Comparison of ENCODE assay signal across 8 cellular contexts in the genomic region with DNA sequence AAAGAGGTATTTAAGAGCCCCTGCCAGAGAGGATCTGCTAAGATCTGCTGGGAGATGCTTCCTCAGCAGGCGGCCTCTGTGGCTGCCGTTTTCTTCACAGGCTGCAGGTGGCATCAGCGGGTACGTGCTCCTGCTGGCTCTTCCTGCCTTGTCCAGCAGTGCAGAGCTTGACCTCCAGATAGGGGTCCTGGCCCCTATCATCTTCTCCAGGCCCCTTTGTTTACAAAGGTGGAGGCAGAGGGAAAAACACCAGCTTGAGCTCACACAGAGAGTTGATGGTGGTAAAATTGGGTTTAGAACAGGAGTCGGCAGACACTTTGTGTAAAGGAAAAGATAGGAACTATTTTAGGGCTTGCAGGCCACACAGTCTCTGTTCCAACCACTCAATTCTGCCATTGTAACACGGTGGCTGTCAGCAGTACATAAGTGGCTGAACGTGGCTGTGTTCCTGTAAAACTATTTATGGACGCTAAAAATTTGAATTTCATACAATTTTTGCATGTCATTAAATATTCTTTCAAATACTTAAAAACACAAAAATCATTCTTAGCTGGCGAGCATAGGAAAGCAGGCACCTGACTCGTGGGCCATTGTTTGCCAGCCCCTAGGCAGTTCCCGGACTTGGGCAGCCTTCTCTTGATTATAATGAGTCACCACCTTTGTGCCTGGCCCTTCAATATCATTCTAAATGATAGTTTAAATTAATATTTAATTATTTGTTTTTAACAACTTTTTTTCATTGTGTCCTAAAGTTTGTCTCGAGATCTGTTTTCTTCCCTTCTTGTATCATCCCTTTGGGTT.
DNase-seq lines count a peak whose midpoint lies in the region; ATAC-seq and TF ChIP-seq lines count a peak whose summit lies in the region.

No MANE protein-coding gene starts in this region.

- peak; percentile 45 to 69 (median 50) for ATAC-seq in psoas muscle
- ATAC-seq in HG03565 (IDR thresholded peaks at IDR 0.05; ENCODE audit: unreplicated experiment): no peak

- H3K9ac ChIP-seq in adipocyte (ENCODE audit: low read length): no peak overlapping the region

- H3K9me3 ChIP-seq in adipocyte (ENCODE audit: control insufficient read depth, low read length) (no peaks in the 10 kb centered on the region), left ventricle myocardium inferior (replicated peaks) (no peaks in the 10 kb centered on the region), psoas muscle (no peaks in the 10 kb centered on the region)

- H3K4me3 ChIP-seq in HFF-Myc (replicated peaks; ENCODE audit: low read depth, low read length): no peak overlapping the region
- no peak overlapping the region for H3K4me3 ChIP-seq in adipocyte (ENCODE audit: low read length)
- H3K4me3 ChIP-seq in left ventricle myocardium inferior: no peak overlapping the region
- no peak overlapping the region for H3K4me3 ChIP-seq in psoas muscle

- peak overlapping the region; percentile 54 for H3K27ac ChIP-seq in left ventricle myocardium inferior (replicated peaks)
- no peak overlapping the region for H3K27ac ChIP-seq in psoas muscle

- H3K27me3 ChIP-seq in adipocyte (replicated peaks; ENCODE audit: control insufficient read depth, insufficient read depth, low read length) (no peaks in the 10 kb centered on the region), left ventricle myocardium inferior (ENCODE audit: low read depth) (no peaks in the 10 kb centered on the region), psoas muscle (ENCODE audit: insufficient read depth in 3 of 3, low read length in 2 of 3) (no peaks in the 10 kb centered on the region)

- H3K4me1 ChIP-seq in adipocyte (ENCODE audit: control insufficient read depth, insufficient read depth, low read length) (no peaks in the 10 kb centered on the region), left ventricle myocardium inferior (peaks cover 43% of the 10 kb centered on the region), psoas muscle (no peaks in the 10 kb centered on the region)

- peak; percentile 4 for DNase-seq in activated gamma-delta T cell treated with anti-CD3 and anti-CD28 coated beads, Interleukin-2, amount 50 U/mL, for 16 hours (ENCODE audit: low read depth)
- no peak for DNase-seq in activated gamma-delta T cell treated with Interleukin-2 at 50 U/mL for 16 hours
- no peak for DNase-seq in HFF-Myc (ENCODE audit: extremely low read depth, low read depth)
- DNase-seq in NCI-H2196 (lab: John Stamatoyannopoulos, UW; ENCODE audit: unreplicated experiment): peak; percentile 55
- DNase-seq in adipocyte (ENCODE audit: low read depth): peak; percentile 74
- DNase-seq in left ventricle myocardium inferior: peak; percentile 53
- DNase-seq in psoas muscle: peak; percentile 34 to 64

- TF ChIP-seq CTCF in HFF-Myc (IDR thresholded peaks at IDR 0.05; ENCODE audit: low read depth, low read length, missing control alignments) (peak; percentile 65), left ventricle myocardium inferior (IDR thresholded peaks at IDR 0.05; ENCODE audit: borderline replicate concordance) (peak; percentile 78), psoas muscle (IDR thresholded peaks at IDR 0.05) (peak; percentile 49)

- 60 to 65% (median 62%) methylated on average over 12 of the region's 12 CpGs for WGBS in psoas muscle, 3 donors

- intact Hi-C loops in left ventricle myocardium inferior (cut with micrococcal nuclease): loop anchor here (10.0 kb wide), 1 partner anchor 107 kb away; no protein-coding TSS in a partner anchor
- intact Hi-C loops in psoas muscle (cut with DNase I): loop anchor here (5.0 kb wide), 1 partner anchor 115 kb away; no protein-coding TSS in a partner anchor

- H3K36me3 ChIP-seq in adipocyte (ENCODE audit: control insufficient read depth, insufficient read depth, low read length, severe bottlenecking) (peaks cover 46% of the 10 kb centered on the region), left ventricle myocardium inferior (no peaks in the 10 kb centered on the region), psoas muscle (ENCODE audit: insufficient read depth in 1 of 2, low read depth in 1 of 2) (no peaks in the 10 kb centered on the region)

Comparison
In these comparisons a context has a peak if more than half of its experiments do, and no peak if none do; other contexts are left out.
1. DNase-seq: peak in activated gamma-delta T cell treated with anti-CD3 and anti-CD28 coated beads, Interleukin-2, amount 50 U/mL, for 16 hours (single experiment), NCI-H2196 (single experiment), adipocyte (single experiment), left ventricle myocardium inferior (single experiment) and psoas muscle (2 of 2); none in activated gamma-delta T cell treated with Interleukin-2 at 50 U/mL for 16 hours (single experiment) and HFF-Myc (single experiment).
2. Peak in every context shown above with its lines, with median percentiles within 50 percentile points of each other: CTCF ChIP-seq.